Comparison of ENCODE assay signal across 21 cellular contexts in the genomic region with DNA sequence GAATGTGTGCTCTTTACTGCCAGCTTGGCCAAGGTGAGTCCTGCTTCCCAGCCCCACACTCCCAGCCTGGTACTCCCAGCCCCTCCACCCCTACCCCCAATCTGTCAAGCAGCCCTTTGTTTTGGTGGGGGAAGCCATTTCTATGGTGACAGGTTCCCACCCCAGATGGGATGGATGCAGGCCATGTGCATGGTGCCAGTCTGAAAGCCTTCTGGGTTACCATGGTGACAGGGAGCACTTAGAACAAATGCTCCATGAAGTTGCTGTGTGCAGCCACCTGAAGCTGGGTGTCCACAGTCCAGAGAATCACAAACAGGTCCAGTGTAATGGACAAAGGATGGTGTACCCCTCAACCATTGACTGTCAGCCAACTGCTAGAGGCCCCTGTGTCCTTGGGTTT.
"Had no signal": no experiment of that assay in that cellular context is flagged by ENCODE, and none has a peak within 500 bp of the region (broad histone marks: within the 10 kb centered on the region; RNA-seq: fewer than 3 reads in every experiment).

No MANE protein-coding gene starts in this region.

- DNase-seq: activated CD4-positive, alpha-beta T cell treated with anti-CD3 and anti-CD28 coated beads, Interleukin-2, amount 50 U/mL, for 1 hour; activated effector memory CD4-positive, alpha-beta T cell treated with anti-CD3 and anti-CD28 coated beads, Interleukin-2, amount 50 U/mL, for 16 hours; activated naive CD4-positive, alpha-beta T cell treated with anti-CD3 and anti-CD28 coated beads, Interleukin-2, amount 50 U/mL, for 16 hours; activated T-cell treated with anti-CD3 and anti-CD28 coated beads, Interleukin-2, amount 50 U/mL, for 72 hours; endodermal cell; foreskin keratinocyte; left ventricle myocardium inferior; mammary epithelial cell; nephron progenitor cell; sigmoid colon; spleen; stimulated activated CD4-positive, alpha-beta T cell treated with anti-CD3 and anti-CD28 coated beads, Interleukin-4, amount 100 ng/mL, for 4 hours; T1000; upper lobe of left lung had no signal

- H3K27ac ChIP-seq: ascending aorta, breast epithelium, epithelial cell of prostate, foreskin keratinocyte, hepatocyte, left ventricle myocardium inferior, sigmoid colon, spleen, thoracic aorta, upper lobe of left lung had no signal

- H3K27me3 ChIP-seq: ascending aorta, breast epithelium, foreskin keratinocyte, hepatocyte, sigmoid colon, spleen, upper lobe of left lung had no signal

- ATAC-seq: activated CD4-positive, CD25-positive, alpha-beta regulatory T cell treated with anti-CD3 and anti-CD28 coated beads, Interleukin-2, amount 50 U/mL, for 24 hours; activated T-cell treated with anti-CD3 and anti-CD28 coated beads, Interleukin-2, amount 50 U/mL, for 72 hours; foreskin keratinocyte; stimulated activated memory B cell treated with anti-CD40 and anti-IgM and Interleukin-4, amounts not matched to agents 10 μg/mL and 1 μg/mL and 100 μg/mL, for 72 hours had no signal

- H3K4me3 ChIP-seq: ascending aorta, breast epithelium, hepatocyte, left ventricle myocardium inferior, sigmoid colon, spleen, thoracic aorta, upper lobe of left lung had no signal
